In genomic region chr3:133441867-133442270, GRCh38 we compare ENCODE assay signal across 9 cellular contexts. TPM values are rescaled to one million over a fixed set of nuclear protein-coding genes. Genes with fewer than 3 reads are reported as not detected.
DNase-seq lines count a peak whose midpoint lies in the region; ATAC-seq and TF ChIP-seq lines count a peak whose summit lies in the region.
"Had no signal": no experiment of that assay in that cellular context is flagged by ENCODE, and none has a peak within 500 bp of the region (broad histone marks: within the 10 kb centered on the region; RNA-seq: fewer than 3 reads in every experiment).

No MANE protein-coding gene starts in this region.

- no peaks in the 10 kb centered on the region for H4K20me1 ChIP-seq in KMS-11 (ENCODE audit: insufficient read depth)

- no peaks in the 10 kb centered on the region for H3K27me3 ChIP-seq in KMS-11 (ENCODE audit: insufficient read depth, low read depth)

- H3K4me1 ChIP-seq in KMS-11 (ENCODE audit: low read depth, poor library complexity, severe bottlenecking) = peaks cover 77% of the 10 kb centered on the region

- CTCF ChIA-PET in MCF 10A (lab: Yijun Ruan, JAX) = interaction anchor here (0.6 to 5.3 kb wide), 6 partner anchors 13 to 845 kb away, joined by 3 to 38 read pairs (median 6); no protein-coding TSS in a partner anchor

- no peaks in the 10 kb centered on the region for H3K36me3 ChIP-seq in KMS-11 (ENCODE audit: insufficient read depth)

- H3K27ac ChIP-seq in KMS-11 = peak overlapping the region; percentile 29; the same call in 1 of the 2 replicates

- peaks cover 7% of the 10 kb centered on the region for H3K9me3 Mint-ChIP-seq in MCF 10A (ENCODE audit: unreplicated experiment)

- peak overlapping the region; percentile 55 for H2AFZ ChIP-seq in KMS-11 (ENCODE audit: low read depth)

- no peaks in the 10 kb centered on the region for H3K27me3 Mint-ChIP-seq in MCF 10A (ENCODE audit: insufficient read depth, unreplicated experiment)

- peak overlapping the region; percentile 66 for H3K4me2 ChIP-seq in KMS-11

- H3K36me3 Mint-ChIP-seq in MCF 10A (ENCODE audit: insufficient read depth, unreplicated experiment) = no peaks in the 10 kb centered on the region

- H3K79me2 ChIP-seq in KMS-11 (ENCODE audit: insufficient read depth, low read depth) = no peaks in the 10 kb centered on the region

- H3K4me3 Mint-ChIP-seq in MCF 10A (ENCODE audit: unreplicated experiment) = no peak overlapping the region

- intact Hi-C loops in MCF 10A (cut with micrococcal nuclease) = loop anchor here (10.0 kb wide), 1 partner anchor 363 kb away; the partner anchor contains the start of gene SRPRB

- no peak overlapping the region for H3K27ac Mint-ChIP-seq in MCF 10A (ENCODE audit: low read depth, unreplicated experiment)

- H3K4me1 Mint-ChIP-seq in MCF 10A (ENCODE audit: insufficient read depth, unreplicated experiment) = peaks cover 24% of the 10 kb centered on the region

- TF ChIP-seq CTCF in KMS-11 (conservative IDR thresholded peaks at IDR 0.05; ENCODE audit: low read depth, low read length) (no peak), MCF 10A (IDR thresholded peaks at IDR 0.05; ENCODE audit: unreplicated experiment) (no peak)

- peak overlapping the region; percentile 41 for H3K4me3 ChIP-seq in KMS-11 (IDR thresholded peaks at IDR 0.05; ENCODE audit: insufficient read depth, low read depth, low read length)

- peak overlapping the region; percentile 11; the same call in 1 of the 2 replicates for H3K9ac ChIP-seq in KMS-11

- POLR2A ChIA-PET in MCF 10A (lab: Yijun Ruan, JAX) = no interaction called here

- no TSS peak for BruUV-seq in MCF 10A (replicated peaks; lab: Mats Ljungman, UMichigan)

- DNase-seq in iris pigment epithelial cell (ENCODE audit: low read depth) (peak; percentile 38), NCI-H510A treated with DMSO at 0.1 percent for 48 hours (lab: John Stamatoyannopoulos, UW) (no peak), cortex of kidney (lab: John Stamatoyannopoulos, UW) (no peak), NCI-H1930 (lab: John Stamatoyannopoulos, UW) (no peak), MCF 10A (ENCODE audit: unreplicated experiment) (no peak)

- ATAC-seq in GM18517 (IDR thresholded peaks at IDR 0.05; ENCODE audit: unreplicated experiment) (peak; percentile 74), GM21529 (IDR thresholded peaks at IDR 0.05; ENCODE audit: unreplicated experiment) (peak; percentile 69)

RNA-seq across cellular contexts. Expression of gene BFSP2, which starts 42.0 kb away (rescaled TPM):
- not detected in 2 replicates for total RNA-seq in MCF 10A (2022)
- total RNA-seq: H1 had no signal
